In the genomic region with DNA sequence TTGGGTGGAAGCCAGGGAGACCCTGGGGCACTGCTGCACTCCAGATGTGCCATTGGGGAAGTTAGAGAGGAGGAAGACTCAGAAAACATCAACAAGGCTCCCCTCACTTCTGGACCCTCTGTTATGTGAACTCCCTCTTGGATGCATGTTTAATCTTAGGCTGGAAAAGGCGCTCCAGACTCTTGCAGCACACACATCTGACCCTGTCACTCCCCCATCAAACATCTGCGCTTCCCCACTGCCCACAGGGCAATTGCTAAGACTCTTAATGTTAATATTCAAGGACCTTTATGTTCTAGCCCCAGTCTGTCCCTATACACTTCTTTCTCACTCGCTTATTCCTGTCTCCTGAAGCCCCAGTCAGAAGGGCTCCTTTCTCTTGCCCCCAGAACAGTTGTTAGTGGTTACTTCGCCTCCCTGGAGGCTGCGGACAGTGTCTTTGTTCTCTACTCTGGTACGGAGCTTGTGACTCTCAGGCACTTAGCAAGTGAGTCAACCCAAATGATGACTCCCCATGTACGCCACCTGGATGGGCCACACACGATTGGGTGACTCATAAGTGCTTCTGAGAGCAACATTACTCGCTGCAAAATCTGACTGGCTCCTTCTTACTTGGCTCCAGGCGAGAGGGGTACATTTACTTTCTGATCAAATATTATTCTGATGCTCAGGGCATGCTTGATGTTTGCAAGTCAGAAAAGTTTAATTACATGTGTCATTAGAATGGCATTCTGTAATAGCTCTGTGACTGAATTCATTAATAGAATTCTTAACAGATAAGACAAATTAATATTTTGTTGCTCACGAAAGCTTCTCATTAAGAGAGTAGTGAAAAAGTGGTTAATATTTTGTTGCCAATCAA, we compare ENCODE assay signal across 8 cellular contexts.
DNase-seq lines count a peak whose midpoint lies in the region; ATAC-seq and TF ChIP-seq lines count a peak whose summit lies in the region.

No MANE protein-coding gene starts in this region.

- no peak for ATAC-seq in GM18505 (IDR thresholded peaks at IDR 0.05; ENCODE audit: unreplicated experiment)
- ATAC-seq in GM21381 (IDR thresholded peaks at IDR 0.05; ENCODE audit: unreplicated experiment) = no peak

- peak; percentile 98 for DNase-seq in DMS53 (lab: John Stamatoyannopoulos, UW)
- peak; percentile 56 for DNase-seq in HK-2 (ENCODE audit: unreplicated experiment)
- DNase-seq in activated CD4-positive, alpha-beta T cell treated with anti-CD3 and anti-CD28 coated beads, Interleukin-2, amount 50 U/mL, for 48 hours = peak; percentile 15 to 44
- peak; percentile 93 for DNase-seq in kidney tubule cell (ENCODE audit: low spot score)
- DNase-seq in NCI-H1092 (lab: John Stamatoyannopoulos, UW) = no peak
- no peak for DNase-seq in D341Med (ENCODE audit: low spot score)

- no peak for TF ChIP-seq POLR2A in GM18505 (IDR thresholded peaks at IDR 0.05; ENCODE audit: borderline replicate concordance, extremely low read depth, insufficient read depth, insufficient read length)

Comparison
In these comparisons a context has a peak if more than half of its experiments do, and no peak if none do; other contexts are left out.
1. DNase-seq: peak in DMS53 (single experiment), HK-2 (single experiment), activated CD4-positive, alpha-beta T cell treated with anti-CD3 and anti-CD28 coated beads, Interleukin-2, amount 50 U/mL, for 48 hours (2 of 2) and kidney tubule cell (single experiment); none in NCI-H1092 (single experiment) and D341Med (single experiment).